ENCODE assay signal across 8 cellular contexts in genomic region chr16:10878644-10879498, GRCh38. TPM values are rescaled to one million over a fixed set of nuclear protein-coding genes. Genes with fewer than 3 reads are reported as not detected.
DNase-seq lines count a peak whose midpoint lies in the region; ATAC-seq and TF ChIP-seq lines count a peak whose summit lies in the region.

No MANE protein-coding gene starts in this region.

- ATAC-seq in GM21423 (IDR thresholded peaks at IDR 0.05; ENCODE audit: unreplicated experiment) (peak; percentile 20), naive B cell (ENCODE audit: low read depth in 2 of 2) (no peak), HG02642 (IDR thresholded peaks at IDR 0.05; ENCODE audit: poor library complexity, unreplicated experiment) (no peak)

- peaks cover 93% of the 10 kb centered on the region for H3K4me1 ChIP-seq in DOHH2 (ENCODE audit: control insufficient read depth, low read length)
- peaks cover 11 to 27% (median 20%) of the 10 kb centered on the region in 4 donors for H3K4me1 ChIP-seq in esophagus muscularis mucosa
- no peaks in the 10 kb centered on the region for H3K4me1 ChIP-seq in SJCRH30

- peak overlapping the region; percentile 88 for H3K4me2 ChIP-seq in DOHH2 (ENCODE audit: low read length)

- H3K9me3 ChIP-seq in DOHH2 (ENCODE audit: control insufficient read depth, insufficient read depth, low read length) (no peaks in the 10 kb centered on the region), esophagus muscularis mucosa (no peaks in the 10 kb centered on the region), SJCRH30 (replicated peaks) (no peaks in the 10 kb centered on the region)

- 3% methylated on average over 18 of the region's 49 CpGs for WGBS in esophagus muscularis mucosa

- TF ChIP-seq CTCF in DOHH2 (IDR thresholded peaks at IDR 0.05; ENCODE audit: low read depth, low read length, poor library complexity, severe bottlenecking) = no peak
- no peak for TF ChIP-seq CTCF in esophagus muscularis mucosa (IDR thresholded peaks at IDR 0.05)

- H3K9me3 Mint-ChIP-seq in naive B cell = no peaks in the 10 kb centered on the region

- peaks cover 62% of the 10 kb centered on the region for H3K36me3 ChIP-seq in DOHH2 (ENCODE audit: control insufficient read depth, low read length)
- no peaks in the 10 kb centered on the region for H3K36me3 ChIP-seq in esophagus muscularis mucosa
- no peaks in the 10 kb centered on the region for H3K36me3 ChIP-seq in SJCRH30

- H3K4me3 ChIP-seq in DOHH2 (ENCODE audit: low read length) = peak overlapping the region; percentile 94
- H3K4me3 ChIP-seq in esophagus muscularis mucosa = peak overlapping the region; percentile 58 to 68 (median 62)
- H3K4me3 ChIP-seq in SJCRH30 = no peak overlapping the region

- no peak for TF ChIP-seq POLR2A in esophagus muscularis mucosa (IDR thresholded peaks at IDR 0.05; ENCODE audit: low read depth)

- peak overlapping the region; percentile 91 to 98 (median 97) for H3K27ac Mint-ChIP-seq in naive B cell

- H3K27me3 ChIP-seq in DOHH2 (ENCODE audit: control insufficient read depth, low read length) (no peaks in the 10 kb centered on the region), esophagus muscularis mucosa (peaks cover 0 to 69% (median 3%) of the 10 kb centered on the region in 4 donors), SJCRH30 (no peaks in the 10 kb centered on the region)

- DNase-seq in SW480 (ENCODE audit: low spot score) (peak; percentile 29), esophagus muscularis mucosa (ENCODE audit: extremely low spot score) (no peak), naive B cell (peak; percentile 60), SJCRH30 (no peak)
- DNase-seq in effector CD8-positive, alpha-beta T cell (lab: John Stamatoyannopoulos, UW) = no peak

- H3K4me3 Mint-ChIP-seq in naive B cell = peak overlapping the region; percentile 97 to 100 (median 99)

- H3K79me2 ChIP-seq in DOHH2 (ENCODE audit: control insufficient read depth, low read length) = peaks cover 67% of the 10 kb centered on the region

- intact Hi-C loops in esophagus muscularis mucosa (cut with DNase I) = no loop called here

- peaks cover 61 to 69% (median 66%) of the 10 kb centered on the region in 3 donors for H3K4me1 Mint-ChIP-seq in naive B cell

- TF ChIP-seq EP300 in esophagus muscularis mucosa (IDR thresholded peaks at IDR 0.05) = no peak

- H3K27me3 Mint-ChIP-seq in naive B cell = no peaks in the 10 kb centered on the region

- H3K9me2 ChIP-seq in DOHH2 (replicated peaks; ENCODE audit: control insufficient read depth, low read length) = no peaks in the 10 kb centered on the region

- H3K27ac ChIP-seq in DOHH2 (ENCODE audit: low read depth, low read length) (peak overlapping the region; percentile 86), esophagus muscularis mucosa (replicated peaks in 1 of 4) (peak overlapping the region; percentile 25 to 67 (median 52)), SJCRH30 (no peak overlapping the region)

- H3F3A ChIP-seq in DOHH2 (ENCODE audit: control insufficient read depth, insufficient read depth) = peaks cover 26% of the 10 kb centered on the region

- H4K20me1 ChIP-seq in DOHH2 (ENCODE audit: control insufficient read depth, insufficient read depth, low read depth, low read length) = no peaks in the 10 kb centered on the region

- peaks cover 24 to 55% of the 10 kb centered on the region in 2 donors for H3K36me3 Mint-ChIP-seq in naive B cell

RNA-seq across cellular contexts. Expression of gene CIITA, which starts 1.9 kb away (rescaled TPM):
- total RNA-seq in esophagus muscularis mucosa = 10 to 100 TPM in 1 of 4 donors, 1 to 10 TPM in 3; 6.8 to 11.2 (median 8.9) TPM
- 100 to 1,000 TPM; 130 to 259 (median 150) TPM for polyA plus RNA-seq in naive B cell (ENCODE audit: low read depth in 6 of 6)
- total RNA-seq in SJCRH30 (2014; rRNA removed; shearing (Covaris generic)) = 0.04 and 0.08 TPM in 2 replicates

Comparison
In these comparisons a context has a peak if more than half of its experiments do, and no peak if none do; other contexts are left out.
1. DNase-seq: peak in SW480 (single experiment) and naive B cell (single experiment); none in esophagus muscularis mucosa (single experiment), effector CD8-positive, alpha-beta T cell (single experiment) and SJCRH30 (0 of 2).